Comparison of ENCODE assay signal across 9 cellular contexts in the genomic region with DNA sequence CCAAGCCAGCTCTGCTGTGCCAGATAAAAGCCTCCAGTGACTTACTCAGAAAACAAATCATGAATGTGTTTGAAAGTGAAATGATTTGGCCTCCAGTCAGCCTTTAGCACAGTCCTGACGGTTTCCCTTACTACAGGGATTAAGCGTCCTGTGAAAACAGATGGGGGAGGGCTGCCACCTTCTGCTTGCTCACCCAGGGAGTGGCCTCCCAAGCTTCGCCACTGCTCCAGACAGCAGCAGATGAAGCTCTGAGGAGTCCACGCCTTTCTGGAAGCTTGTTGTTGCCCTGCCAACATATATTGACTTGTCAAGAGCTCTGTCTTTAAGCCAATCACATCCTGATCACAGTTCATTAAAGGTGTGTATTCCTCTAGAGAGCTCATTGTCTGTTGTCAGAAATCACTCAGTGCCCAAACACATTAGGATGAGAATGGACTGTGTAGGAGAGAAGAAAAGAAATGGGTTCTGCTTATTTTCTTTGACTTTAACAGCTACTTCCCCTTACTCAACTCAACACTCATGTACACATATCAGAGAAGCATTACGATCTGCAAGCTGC. TPM values are rescaled to one million over a fixed set of nuclear protein-coding genes. Genes with fewer than 3 reads are reported as not detected.
A peak's percentile ranks its signal among the peaks of the same experiment; 100 is the strongest.
DNase-seq lines count a peak whose midpoint lies in the region; ATAC-seq, FAIRE-seq and TF ChIP-seq lines count a peak whose summit lies in the region.
"Had no signal": no experiment of that assay in that cellular context is flagged by ENCODE, and none has a peak within 500 bp of the region (broad histone marks: within the 10 kb centered on the region; RNA-seq: fewer than 3 reads in every experiment).

No MANE protein-coding gene starts in this region.

- ATAC-seq in PC-3 (peak; percentile 98), foreskin keratinocyte (peak; percentile 98), sciatic nerve (peak; percentile 76), HG02852 (IDR thresholded peaks at IDR 0.05; ENCODE audit: unreplicated experiment) (no peak), GM21737 (IDR thresholded peaks at IDR 0.05; ENCODE audit: unreplicated experiment) (no peak)

- peaks cover 30% of the 10 kb centered on the region for H3K4me1 ChIP-seq in PC-3 (ENCODE audit: insufficient read depth, low read length)
- no peaks in the 10 kb centered on the region for H3K4me1 ChIP-seq in foreskin keratinocyte

- H4K20me1 ChIP-seq in PC-3 (ENCODE audit: low read length), result no peaks in the 10 kb centered on the region

- peak; percentile 26 for DNase-seq in H54 (ENCODE audit: insufficient read length, low spot score)
- DNase-seq in PC-3, result peak; percentile 92
- DNase-seq in foreskin keratinocyte, result peak; percentile 59 to 81
- DNase-seq in sciatic nerve (ENCODE audit: low spot score), result no peak
- no peak for DNase-seq in stimulated activated CD4-positive, alpha-beta T cell treated with anti-CD3 and anti-CD28 coated beads, Interleukin-2, amount 100 ng/mL, for 24 hours
- DNase-seq in NCI-H510A treated with DMSO at 0.1 percent for 48 hours (lab: John Stamatoyannopoulos, UW), result no peak
- DNase-seq: effector CD4-positive, alpha-beta T cell had no signal

- FAIRE-seq in H54 (lab: Jason Lieb, UNC), result peak; percentile 93

- H3K27ac ChIP-seq in PC-3 (ENCODE audit: low read length) (peak overlapping the region; percentile 70), foreskin keratinocyte (no peak overlapping the region)

- H3F3A ChIP-seq in PC-3 (ENCODE audit: low read length, unreplicated experiment), result peaks cover 4% of the 10 kb centered on the region

- no peak for TF ChIP-seq CTCF in PC-3 (conservative IDR thresholded peaks at IDR 0.05; ENCODE audit: low read depth, low read length)
- peak; percentile 21 for TF ChIP-seq CTCF in foreskin keratinocyte (conservative IDR thresholded peaks at IDR 0.05)

- no peaks in the 10 kb centered on the region; the same call in 1 of the 2 replicates for H3K9me2 ChIP-seq in PC-3 (replicated peaks; ENCODE audit: low read length)

- H2AFZ ChIP-seq in PC-3 (ENCODE audit: low read length), result peak overlapping the region; percentile 70

- POLR2A ChIA-PET in PC-3 (lab: Charles Lee; ENCODE audit: unreplicated experiment), result interaction anchor here (0.6 kb wide), 1 partner anchor 758 kb away, joined by 4 read pairs; no protein-coding TSS in a partner anchor

- no peak overlapping the region for H3K9ac ChIP-seq in PC-3 (ENCODE audit: low read length)

- H3K36me3 ChIP-seq in PC-3 (ENCODE audit: low read depth, low read length), result no peaks in the 10 kb centered on the region

- H3K27me3 ChIP-seq in PC-3 (ENCODE audit: low read length) (no peaks in the 10 kb centered on the region), foreskin keratinocyte (peaks cover 9% of the 10 kb centered on the region)

- H3K4me2 ChIP-seq in PC-3 (ENCODE audit: low read length), result peak overlapping the region; percentile 71

- peak overlapping the region; percentile 17; the same call in 1 of the 2 replicates for H3K4me3 ChIP-seq in PC-3 (ENCODE audit: low read length)

- CTCF ChIA-PET in PC-3 (lab: Charles Lee), result interaction anchor here (0.5 to 0.7 kb wide), 4 partner anchors 76 to 264 kb away, joined by 3 to 5 read pairs (median 3); no protein-coding TSS in a partner anchor

- no peak for TF ChIP-seq POLR2A in H54 (IDR thresholded peaks at IDR 0.05; ENCODE audit: low read depth, low read length)

- intact Hi-C loops in PC-3 (cut with micrococcal nuclease), result no loop called here
- intact Hi-C loops in sciatic nerve (cut with DNase I), result no loop called here

- no peaks in the 10 kb centered on the region for H3K9me3 ChIP-seq in PC-3 (ENCODE audit: low read length)

- no TSS peak for BruUV-seq in PC-3 (replicated peaks; lab: Mats Ljungman, UMichigan)

- H3K79me2 ChIP-seq in PC-3 (ENCODE audit: low read length), result no peaks in the 10 kb centered on the region

RNA-seq across cellular contexts. Expression of a gene that starts 4.9 kb away (rescaled TPM):
- total RNA-seq in PC-3 (2014; rRNA removed) (0.81 and 1.1 TPM in 2 replicates), foreskin keratinocyte (not detected in 2 replicates), sciatic nerve (31.3 TPM)
- not detected in 2 replicates for polyA plus RNA-seq in foreskin keratinocyte

Comparison
In these comparisons a context has a peak if more than half of its experiments do, and no peak if none do; other contexts are left out.
1. DNase-seq: peak in H54 (single experiment), PC-3 (single experiment) and foreskin keratinocyte (2 of 2); none in sciatic nerve (single experiment), stimulated activated CD4-positive, alpha-beta T cell treated with anti-CD3 and anti-CD28 coated beads, Interleukin-2, amount 100 ng/mL, for 24 hours (0 of 2) and NCI-H510A treated with DMSO at 0.1 percent for 48 hours (single experiment).
2. ATAC-seq: peak in PC-3 (single experiment), foreskin keratinocyte (single experiment) and sciatic nerve (single experiment); none in HG02852 (single experiment) and GM21737 (single experiment).
3. RNA of a gene that starts 4.9 kb away (total RNA-seq): 31.3 TPM in sciatic nerve (single experiment); 0.81 to 1.1 TPM in PC-3 and not detected in foreskin keratinocyte; every median in the first group is over 10 times any median in the second.